ENCODE assay signal across 18 cellular contexts in genomic region chr12:120148011-120148410, GRCh38.
"Had no signal": no experiment of that assay in that cellular context is flagged by ENCODE, and none has a peak within 500 bp of the region (broad histone marks: within the 10 kb centered on the region; RNA-seq: fewer than 3 reads in every experiment).

No MANE protein-coding gene starts in this region.

- ATAC-seq: left ventricle myocardium superior; naive thymus-derived CD4-positive, alpha-beta T cell; sciatic nerve had no signal

- H3K9me3 Mint-ChIP-seq: dendritic cell treated with granulocyte-macrophage colony-stimulating factor and Interleukin-4, amounts not matched to agents 40 ng/mL and 50 ng/mL, for 4 days; naive thymus-derived CD4-positive, alpha-beta T cell; nephron progenitor cell; stimulated activated naive CD8-positive, alpha-beta T cell treated with anti-CD3 and anti-CD28 coated beads, Interleukin-15, Interleukin-2, amounts not matched to agents 100 ng/mL and 50 ng/mL, for 24 hours had no signal

- H3K4me3 ChIP-seq: lung, tibial artery, upper lobe of left lung, uterus had no signal

- H3K9me3 ChIP-seq: tibial artery, upper lobe of left lung, uterus had no signal

- H3K27ac ChIP-seq: tibial artery, upper lobe of left lung, uterus had no signal

- H3K27me3 ChIP-seq: tibial artery, upper lobe of left lung, uterus had no signal

- H3K27ac Mint-ChIP-seq: dendritic cell treated with granulocyte-macrophage colony-stimulating factor and Interleukin-4, amounts not matched to agents 40 ng/mL and 50 ng/mL, for 4 days; nephron progenitor cell; stimulated activated naive CD8-positive, alpha-beta T cell treated with anti-CD3 and anti-CD28 coated beads, Interleukin-15, Interleukin-2, amounts not matched to agents 100 ng/mL and 50 ng/mL, for 24 hours had no signal

- FAIRE-seq: colon had no signal

- DNase-seq: foreskin melanocyte; head of caudate nucleus; hippocampal formation; islet precursor cell; left ventricle myocardium superior; mesenchymal stem cell; midbrain; naive thymus-derived CD4-positive, alpha-beta T cell; nephron progenitor cell; stimulated activated CD4-positive, alpha-beta T cell treated with anti-CD3 and anti-CD28 coated beads, Interleukin-12 subunit alpha, Interleukin-12 subunit beta, amount 100 ng/mL, for 4 hours; tibial artery; upper lobe of left lung; uterus had no signal

- H3K4me3 Mint-ChIP-seq: dendritic cell treated with granulocyte-macrophage colony-stimulating factor and Interleukin-4, amounts not matched to agents 40 ng/mL and 50 ng/mL, for 4 days; naive thymus-derived CD4-positive, alpha-beta T cell; nephron progenitor cell; stimulated activated naive CD8-positive, alpha-beta T cell treated with anti-CD3 and anti-CD28 coated beads, Interleukin-15, Interleukin-2, amounts not matched to agents 100 ng/mL and 50 ng/mL, for 24 hours had no signal

- H3K27me3 Mint-ChIP-seq: dendritic cell treated with granulocyte-macrophage colony-stimulating factor and Interleukin-4, amounts not matched to agents 40 ng/mL and 50 ng/mL, for 4 days; naive thymus-derived CD4-positive, alpha-beta T cell; stimulated activated naive CD8-positive, alpha-beta T cell treated with anti-CD3 and anti-CD28 coated beads, Interleukin-15, Interleukin-2, amounts not matched to agents 100 ng/mL and 50 ng/mL, for 24 hours had no signal

- H3K4me1 Mint-ChIP-seq: naive thymus-derived CD4-positive, alpha-beta T cell; nephron progenitor cell had no signal

- H3K4me1 ChIP-seq: tibial artery, upper lobe of left lung, uterus had no signal

- H3K36me3 ChIP-seq: uterus had no signal
